20 cellular contexts compared by ENCODE assay signal in the genomic region with DNA sequence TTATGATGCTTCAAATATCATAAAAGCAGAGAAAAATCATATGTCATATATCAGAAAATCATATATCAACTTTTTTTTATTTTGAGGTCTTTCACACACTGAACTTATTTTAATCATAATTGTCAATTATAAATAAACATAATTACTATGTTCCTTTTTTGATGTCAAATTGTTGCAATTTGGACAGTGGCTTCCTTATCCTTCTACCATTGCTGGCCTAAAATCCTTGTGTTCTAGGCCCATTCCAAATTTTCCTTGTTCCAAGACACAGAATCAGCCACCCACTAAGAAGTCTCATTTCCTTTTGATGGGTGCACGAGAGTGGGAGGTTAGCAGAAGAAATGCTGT. TPM values are rescaled to one million over a fixed set of nuclear protein-coding genes. Genes with fewer than 3 reads are reported as not detected.
DNase-seq lines count a peak whose midpoint lies in the region; ATAC-seq, FAIRE-seq and TF ChIP-seq lines count a peak whose summit lies in the region.
"Had no signal": no experiment of that assay in that cellular context is flagged by ENCODE, and none has a peak within 500 bp of the region (broad histone marks: within the 10 kb centered on the region; RNA-seq: fewer than 3 reads in every experiment).

No MANE protein-coding gene starts in this region.

- H3K9ac ChIP-seq in HepG2 (ENCODE audit: insufficient read depth, low read depth, low read length), result no peak overlapping the region

- no peak for DNase-seq in HepG2 (ENCODE audit: low spot score)
- DNase-seq in right lobe of liver, result no peak
- no peak for DNase-seq in activated T-helper 2 cell treated with anti-CD3 and anti-CD28 coated beads, Interferon-gamma antibody, Interleukin-2, Interleukin-4, amounts not matched to agents 10 μg/mL and 5 μg/mL and 100 μg/mL, durations not matched to agents 14 hours and 24 hours and 36 hours (ENCODE audit: low spot score)
- DNase-seq in lower lobe of right lung, result no peak
- no peak for DNase-seq in upper lobe of right lung
- DNase-seq in NCI-H345 (lab: John Stamatoyannopoulos, UW), result no peak
- DNase-seq in NK-92 treated with Interleukin-12 subunit alpha and Interleukin-12 subunit beta, amount 100 ng/mL, for 24 hours (lab: John Stamatoyannopoulos, UW), result no peak
- DNase-seq in stimulated activated naive CD4-positive, alpha-beta T cell treated with Interleukin-2 at 50 U/mL for 16 hours (lab: John Stamatoyannopoulos, UW), result no peak
- DNase-seq: activated T-cell treated with anti-CD3 and anti-CD28 coated beads, Interleukin-2, amount 50 U/mL, for 1 hour; cortex of kidney; left ventricle myocardium superior had no signal

- H3K27me3 ChIP-seq in HepG2 (ENCODE audit: control insufficient read depth in 1 of 2, insufficient read depth in 2 of 2, low read length in 2 of 2) (no peaks in the 10 kb centered on the region; a peak in 1 of 5 replicates), right lobe of liver (no peaks in the 10 kb centered on the region), lower lobe of right lung (ENCODE audit: low read depth) (no peaks in the 10 kb centered on the region), upper lobe of right lung (no peaks in the 10 kb centered on the region)
- H3K27me3 ChIP-seq: heart left ventricle, Peyer's patch, suprapubic skin had no signal

- H3K4me3 Mint-ChIP-seq in activated T-helper 2 cell treated with anti-CD3 and anti-CD28 coated beads, Interferon-gamma antibody, Interleukin-2, Interleukin-4, amounts not matched to agents 10 μg/mL and 5 μg/mL and 100 μg/mL, durations not matched to agents 14 hours and 24 hours and 36 hours (ENCODE audit: low read depth), result no peak overlapping the region
- H3K4me3 Mint-ChIP-seq: activated CD4-positive, alpha-beta memory T cell treated with anti-CD3 and anti-CD28 coated beads, Interleukin-2, amount 10 ng/mL, durations not matched to agents 7 days and 5 days; activated naive CD4-positive, alpha-beta T cell treated with anti-CD3 and anti-CD28 coated beads for 36 hours; CD4-positive, CD25-positive, alpha-beta regulatory T cell had no signal

- H2AFZ ChIP-seq in HepG2 (ENCODE audit: low read length), result no peak overlapping the region

- BruUV-seq in HepG2 (replicated peaks; lab: Mats Ljungman, UMichigan), result no TSS peak

- no peak for TF ChIP-seq POLR2A in HepG2 (IDR thresholded peaks at IDR 0.05; ENCODE audit: insufficient read depth in 1 of 2, low read depth in 2 of 2, low read length in 2 of 2)
- TF ChIP-seq POLR2A in right lobe of liver (IDR thresholded peaks at IDR 0.05), result no peak

- peaks cover 13% of the 10 kb centered on the region for H3K4me1 Mint-ChIP-seq in activated T-helper 2 cell treated with anti-CD3 and anti-CD28 coated beads, Interferon-gamma antibody, Interleukin-2, Interleukin-4, amounts not matched to agents 10 μg/mL and 5 μg/mL and 100 μg/mL, durations not matched to agents 14 hours and 24 hours and 36 hours (ENCODE audit: low read depth)

- TF ChIP-seq CTCF in HepG2 (CRISPR knock-in tag; IDR thresholded peaks at IDR 0.05) (no peak), right lobe of liver (IDR thresholded peaks at IDR 0.05) (no peak), lower lobe of right lung (IDR thresholded peaks at IDR 0.05) (no peak), upper lobe of right lung (IDR thresholded peaks at IDR 0.05) (no peak)

- in situ Hi-C loops in HepG2 (cut with HindIII; ENCODE audit: extremely low pct_ligation_motif_present, low pct_unique_long_range_greater_than_20kb), result loop anchor here (5.0 kb wide), 1 partner anchor 87 kb away; a partner anchor contains a TSS

- H3K4me3 ChIP-seq in HepG2 (replicated peaks in 1 of 3; ENCODE audit: insufficient read depth in 1 of 3, low read depth in 2 of 3, low read length in 3 of 3), result peak overlapping the region in 1 of 3 experiments; percentile 55; a peak in 1 of 6 replicates
- H3K4me3 ChIP-seq in right lobe of liver, result no peak overlapping the region
- no peak overlapping the region for H3K4me3 ChIP-seq in lower lobe of right lung
- H3K4me3 ChIP-seq in upper lobe of right lung, result no peak overlapping the region
- H3K4me3 ChIP-seq: Peyer's patch, suprapubic skin had no signal

- TF ChIP-seq EP300 in HepG2 (IDR thresholded peaks at IDR 0.05; ENCODE audit: low read depth in 2 of 2, low read length in 2 of 2), result no peak
- no peak for TF ChIP-seq EP300 in HepG2 (CRISPR knock-in tag; IDR thresholded peaks at IDR 0.05; ENCODE audit: borderline replicate concordance)

- no peak for TF ChIP-seq RAD21 in HepG2 (CRISPR knock-in tag; IDR thresholded peaks at IDR 0.05)

- WGBS in HepG2 (ENCODE audit: low lambda C conversion rate), result 89% methylated on average over 1 of the region's 1 CpG
- 100% methylated on average over 1 of the region's 1 CpG for WGBS in right lobe of liver (ENCODE audit: insufficient coverage, low coverage, low lambda C conversion rate, missing lambda C conversion rate)

- H3K4me1 ChIP-seq in HepG2 (ENCODE audit: insufficient read depth, low read length), result peaks cover 39% of the 10 kb centered on the region
- H3K4me1 ChIP-seq in right lobe of liver, result peaks cover 0 to 7% (median 3%) of the 10 kb centered on the region in 4 donors
- peaks cover 28% of the 10 kb centered on the region for H3K4me1 ChIP-seq in lower lobe of right lung
- peaks cover 14% of the 10 kb centered on the region for H3K4me1 ChIP-seq in upper lobe of right lung

- H4K20me1 ChIP-seq in HepG2 (ENCODE audit: insufficient read depth, low read length), result no peaks in the 10 kb centered on the region

- POLR2A ChIA-PET in HepG2 (lab: Yijun Ruan, JAX), result interaction anchor here (0.6 to 2.6 kb wide), 22 partner anchors 10 to 383 kb away, joined by 3 to 39 read pairs (median 6); a partner anchor contains a TSS

- CTCF ChIA-PET in HepG2 (lab: Yijun Ruan, JAX; ENCODE audit: low intra/inter-chr PET ratio, low total read pairs), result interaction anchor here (1.4 to 2.1 kb wide), 5 partner anchors 8 to 109 kb away, joined by 3 to 32 read pairs (median 6); a partner anchor contains a TSS

- H3K79me2 ChIP-seq in HepG2 (ENCODE audit: insufficient read depth, low read length), result no peaks in the 10 kb centered on the region

- FAIRE-seq in HepG2 (lab: Jason Lieb, UNC), result no peak

- no peaks in the 10 kb centered on the region for H3K27me3 Mint-ChIP-seq in activated T-helper 2 cell treated with anti-CD3 and anti-CD28 coated beads, Interferon-gamma antibody, Interleukin-2, Interleukin-4, amounts not matched to agents 10 μg/mL and 5 μg/mL and 100 μg/mL, durations not matched to agents 14 hours and 24 hours and 36 hours (ENCODE audit: low read depth)

- ATAC-seq in HepG2 (no peak), right lobe of liver (no peak), lower lobe of right lung (no peak), upper lobe of right lung (no peak)

- intact Hi-C loops in HepG2 (cut with micrococcal nuclease; ENCODE audit: unreplicated experiment) (loop anchor here (1.0 to 2.0 kb wide), 3 partner anchors 51 to 86 kb away; a partner anchor contains a TSS), right lobe of liver (cut with DNase I) (no loop called here), lower lobe of right lung (cut with DNase I) (no loop called here), upper lobe of right lung (cut with DNase I) (no loop called here)
- intact Hi-C loops in activated T-helper 2 cell treated with anti-CD3 and anti-CD28 coated beads, Interferon-gamma antibody, Interleukin-2, Interleukin-4, amounts not matched to agents 10 μg/mL and 5 μg/mL and 100 μg/mL, durations not matched to agents 14 hours and 24 hours and 36 hours (cut with micrococcal nuclease), result loop anchor here (1.0 to 2.0 kb wide), 2 partner anchors 83 to 109 kb away; no protein-coding TSS in a partner anchor

- H3K9me3 ChIP-seq in HepG2 (ENCODE audit: low read length), result no peaks in the 10 kb centered on the region
- no peaks in the 10 kb centered on the region for H3K9me3 ChIP-seq in right lobe of liver
- H3K9me3 ChIP-seq in lower lobe of right lung, result no peaks in the 10 kb centered on the region
- H3K9me3 ChIP-seq in upper lobe of right lung, result no peaks in the 10 kb centered on the region
- H3K9me3 ChIP-seq: heart left ventricle, Peyer's patch, suprapubic skin had no signal

- no peaks in the 10 kb centered on the region for H3K9me3 Mint-ChIP-seq in activated T-helper 2 cell treated with anti-CD3 and anti-CD28 coated beads, Interferon-gamma antibody, Interleukin-2, Interleukin-4, amounts not matched to agents 10 μg/mL and 5 μg/mL and 100 μg/mL, durations not matched to agents 14 hours and 24 hours and 36 hours
- H3K9me3 Mint-ChIP-seq: activated CD4-positive, alpha-beta memory T cell treated with anti-CD3 and anti-CD28 coated beads, Interleukin-2, amount 10 ng/mL, durations not matched to agents 7 days and 5 days; activated naive CD4-positive, alpha-beta T cell treated with anti-CD3 and anti-CD28 coated beads for 36 hours; CD4-positive, CD25-positive, alpha-beta regulatory T cell had no signal

- no peaks in the 10 kb centered on the region for H3K36me3 Mint-ChIP-seq in activated T-helper 2 cell treated with anti-CD3 and anti-CD28 coated beads, Interferon-gamma antibody, Interleukin-2, Interleukin-4, amounts not matched to agents 10 μg/mL and 5 μg/mL and 100 μg/mL, durations not matched to agents 14 hours and 24 hours and 36 hours (ENCODE audit: low read depth)
- H3K36me3 Mint-ChIP-seq: CD4-positive, CD25-positive, alpha-beta regulatory T cell had no signal

- peak overlapping the region; percentile 82 for H3K27ac Mint-ChIP-seq in activated T-helper 2 cell treated with anti-CD3 and anti-CD28 coated beads, Interferon-gamma antibody, Interleukin-2, Interleukin-4, amounts not matched to agents 10 μg/mL and 5 μg/mL and 100 μg/mL, durations not matched to agents 14 hours and 24 hours and 36 hours
- H3K27ac Mint-ChIP-seq: CD4-positive, CD25-positive, alpha-beta regulatory T cell had no signal

- H3K27ac ChIP-seq in HepG2 (ENCODE audit: extremely low read length, insufficient read depth, low read length) (peak overlapping the region; percentile 83), right lobe of liver (peak overlapping the region in 1 of 3 donors; percentile 56), lower lobe of right lung (peak overlapping the region; percentile 69), upper lobe of right lung (peak overlapping the region; percentile 81)

- H3K36me3 ChIP-seq in HepG2 (replicated peaks in 1 of 2; ENCODE audit: control insufficient read depth in 1 of 2, insufficient read depth in 2 of 2, low read length in 2 of 2) (no peaks in the 10 kb centered on the region), right lobe of liver (no peaks in the 10 kb centered on the region), lower lobe of right lung (no peaks in the 10 kb centered on the region), upper lobe of right lung (no peaks in the 10 kb centered on the region)
- H3K36me3 ChIP-seq: heart left ventricle, Peyer's patch, suprapubic skin had no signal

- no peak overlapping the region for H3K4me2 ChIP-seq in HepG2 (ENCODE audit: low read depth, low read length)

RNA-seq across cellular contexts. Expression of a gene that starts 28.9 kb away (rescaled TPM):
- total RNA-seq in HepG2 (2016; rRNA removed; fragmentation: Illumina TruSeq; extraction: Trizol) (0.56 and 1.7 TPM in 2 replicates), right lobe of liver (100 to 1,000 TPM in 5 of 6 experiments, 10 to 100 TPM in 1; 64.5 to 505 (median 185) TPM), lower lobe of right lung (not detected), upper lobe of right lung (not detected)
- total RNA-seq in HepG2 (2016; cell fraction: cytosol; rRNA removed; fragmentation: Illumina TruSeq; extraction: Trizol; ENCODE audit: low read depth), result 0.30 and 0.35 TPM in 2 replicates
- 0.91 and 1.3 TPM in 2 replicates for total RNA-seq in HepG2 (2016; cell fraction: insoluble cytoplasmic fraction; rRNA removed; fragmentation: Illumina TruSeq; extraction: Trizol)
- total RNA-seq in HepG2 (2016; cell fraction: membrane; rRNA removed; fragmentation: Illumina TruSeq; extraction: Trizol), result 0.71 and 1.1 TPM in 2 replicates
- total RNA-seq in HepG2 (2016; cell fraction: nucleus; rRNA removed; fragmentation: Illumina TruSeq; extraction: Trizol), result 2.2 and 2.5 TPM in 2 replicates
- polyA plus RNA-seq in HepG2 (2011; rRNA removed), result 37.9 and 127 TPM in 2 replicates
- polyA plus RNA-seq in HepG2 (2011; cell fraction: cytosol; rRNA removed), result 22.5 and 89.8 TPM in 2 replicates
- polyA plus RNA-seq in HepG2 (2011; cell fraction: nucleus; rRNA removed), result 18.2 and 57.3 TPM in 2 replicates
- 278 and 494 TPM in 2 replicates for polyA plus RNA-seq in HepG2 (2012)
- 0.17 and 0.19 TPM in 2 replicates for polyA plus RNA-seq in HepG2 (2016; cell fraction: cytosol; fragmentation: Illumina TruSeq; extraction: Trizol; ENCODE audit: low read depth)
- polyA plus RNA-seq in HepG2 (2016; cell fraction: insoluble cytoplasmic fraction; fragmentation: Illumina TruSeq; extraction: Trizol; ENCODE audit: low read depth), result 0.60 and 0.89 TPM in 2 replicates
- 0.27 and 0.36 TPM in 2 replicates for polyA plus RNA-seq in HepG2 (2016; cell fraction: membrane; fragmentation: Illumina TruSeq; extraction: Trizol; ENCODE audit: low read depth)
- polyA plus RNA-seq in HepG2 (2016; cell fraction: nucleus; fragmentation: Illumina TruSeq; extraction: Trizol; ENCODE audit: insufficient read depth, low read depth), result 1.3 and 1.4 TPM in 2 replicates
- 0.30 and 160 TPM in 2 replicates for polyA minus RNA-seq in HepG2 (2011; rRNA and poly(A)+ RNA removed; ENCODE audit: low replicate concordance)
- polyA minus RNA-seq in HepG2 (2011; cell fraction: cytosol; rRNA and poly(A)+ RNA removed), result 49.4 and 178 TPM in 2 replicates
- 35.3 and 157 TPM in 2 replicates for polyA minus RNA-seq in HepG2 (2011; cell fraction: nucleus; rRNA and poly(A)+ RNA removed)
- not detected in 2 replicates for total RNA-seq in activated T-helper 2 cell treated with anti-CD3 and anti-CD28 coated beads, Interferon-gamma antibody, Interleukin-2, Interleukin-4, amounts not matched to agents 10 μg/mL and 5 μg/mL and 100 μg/mL, durations not matched to agents 14 hours and 24 hours and 36 hours
- total RNA-seq: activated CD4-positive, alpha-beta memory T cell treated with anti-CD3 and anti-CD28 coated beads, Interleukin-2, amount 10 ng/mL, durations not matched to agents 7 days and 5 days; activated naive CD4-positive, alpha-beta T cell treated with anti-CD3 and anti-CD28 coated beads for 36 hours; CD4-positive, CD25-positive, alpha-beta regulatory T cell; heart left ventricle; IMR-90; left ventricle myocardium superior; renal cortical epithelial cell; SK-MEL-5; suprapubic skin had no signal
- polyA plus RNA-seq: CD4-positive, CD25-positive, alpha-beta regulatory T cell; heart left ventricle; IMR-90 had no signal

RNA-seq across cellular contexts. Expression of a gene that starts 34.8 kb away (rescaled TPM):
- total RNA-seq in HepG2 (2016; rRNA removed; fragmentation: Illumina TruSeq; extraction: Trizol) (24.7 and 29.8 TPM in 2 replicates), right lobe of liver (10 to 100 TPM; 12.3 to 22.1 (median 17.9) TPM), lower lobe of right lung (25.2 TPM), upper lobe of right lung (35.0 TPM)
- 9.4 and 10.6 TPM in 2 replicates for total RNA-seq in HepG2 (2016; cell fraction: cytosol; rRNA removed; fragmentation: Illumina TruSeq; extraction: Trizol; ENCODE audit: low read depth)
- 28.7 and 29.4 TPM in 2 replicates for total RNA-seq in HepG2 (2016; cell fraction: insoluble cytoplasmic fraction; rRNA removed; fragmentation: Illumina TruSeq; extraction: Trizol)
- 7.7 and 9.0 TPM in 2 replicates for total RNA-seq in HepG2 (2016; cell fraction: membrane; rRNA removed; fragmentation: Illumina TruSeq; extraction: Trizol)
- 21.2 and 23.9 TPM in 2 replicates for total RNA-seq in HepG2 (2016; cell fraction: nucleus; rRNA removed; fragmentation: Illumina TruSeq; extraction: Trizol)
- polyA plus RNA-seq in HepG2 (2011; rRNA removed), result 25.6 and 29.3 TPM in 2 replicates
- 19.5 and 22.2 TPM in 2 replicates for polyA plus RNA-seq in HepG2 (2011; cell fraction: cytosol; rRNA removed)
- 47.0 and 47.5 TPM in 2 replicates for polyA plus RNA-seq in HepG2 (2011; cell fraction: nucleus; rRNA removed)
- 15.6 and 19.8 TPM in 2 replicates for polyA plus RNA-seq in HepG2 (2012)
- polyA plus RNA-seq in HepG2 (2016; cell fraction: cytosol; fragmentation: Illumina TruSeq; extraction: Trizol; ENCODE audit: low read depth), result 5.1 and 7.5 TPM in 2 replicates
- polyA plus RNA-seq in HepG2 (2016; cell fraction: insoluble cytoplasmic fraction; fragmentation: Illumina TruSeq; extraction: Trizol; ENCODE audit: low read depth), result 27.4 and 31.1 TPM in 2 replicates
- 6.9 and 8.4 TPM in 2 replicates for polyA plus RNA-seq in HepG2 (2016; cell fraction: membrane; fragmentation: Illumina TruSeq; extraction: Trizol; ENCODE audit: low read depth)
- polyA plus RNA-seq in HepG2 (2016; cell fraction: nucleus; fragmentation: Illumina TruSeq; extraction: Trizol; ENCODE audit: insufficient read depth, low read depth), result 69.0 and 74.3 TPM in 2 replicates
- 10.1 and 60.9 TPM in 2 replicates for polyA minus RNA-seq in HepG2 (2011; rRNA and poly(A)+ RNA removed; ENCODE audit: low replicate concordance)
- polyA minus RNA-seq in HepG2 (2011; cell fraction: cytosol; rRNA and poly(A)+ RNA removed), result 3.8 and 6.1 TPM in 2 replicates
- 25.8 and 45.0 TPM in 2 replicates for polyA minus RNA-seq in HepG2 (2011; cell fraction: nucleus; rRNA and poly(A)+ RNA removed)
- 62.3 and 75.3 TPM in 2 replicates for total RNA-seq in activated T-helper 2 cell treated with anti-CD3 and anti-CD28 coated beads, Interferon-gamma antibody, Interleukin-2, Interleukin-4, amounts not matched to agents 10 μg/mL and 5 μg/mL and 100 μg/mL, durations not matched to agents 14 hours and 24 hours and 36 hours

RNA-seq across cellular contexts. Expression of a gene that starts 50.4 kb away (rescaled TPM):
- total RNA-seq in HepG2 (2016; rRNA removed; fragmentation: Illumina TruSeq; extraction: Trizol) (1.2 and 1.9 TPM in 2 replicates), right lobe of liver (not detected), lower lobe of right lung (0.27 TPM), upper lobe of right lung (0.38 TPM)
- total RNA-seq in HepG2 (2016; cell fraction: cytosol; rRNA removed; fragmentation: Illumina TruSeq; extraction: Trizol; ENCODE audit: low read depth), result 0.62 and 1.0 TPM in 2 replicates
- total RNA-seq in HepG2 (2016; cell fraction: insoluble cytoplasmic fraction; rRNA removed; fragmentation: Illumina TruSeq; extraction: Trizol), result 1.6 and 2.6 TPM in 2 replicates
- 1.2 and 1.9 TPM in 2 replicates for total RNA-seq in HepG2 (2016; cell fraction: membrane; rRNA removed; fragmentation: Illumina TruSeq; extraction: Trizol)
- total RNA-seq in HepG2 (2016; cell fraction: nucleus; rRNA removed; fragmentation: Illumina TruSeq; extraction: Trizol), result 1.1 and 2.0 TPM in 2 replicates
- 1.9 and 2.9 TPM in 2 replicates for polyA plus RNA-seq in HepG2 (2011; rRNA removed)
- 1.4 and 1.6 TPM in 2 replicates for polyA plus RNA-seq in HepG2 (2011; cell fraction: cytosol; rRNA removed)
- polyA plus RNA-seq in HepG2 (2011; cell fraction: nucleus; rRNA removed), result 5.0 and 6.2 TPM in 2 replicates
- 0.51 and 0.63 TPM in 2 replicates for polyA plus RNA-seq in HepG2 (2012)
- 0.75 and 0.95 TPM in 2 replicates for polyA plus RNA-seq in HepG2 (2016; cell fraction: cytosol; fragmentation: Illumina TruSeq; extraction: Trizol; ENCODE audit: low read depth)
- 3.0 and 3.4 TPM in 2 replicates for polyA plus RNA-seq in HepG2 (2016; cell fraction: insoluble cytoplasmic fraction; fragmentation: Illumina TruSeq; extraction: Trizol; ENCODE audit: low read depth)
- polyA plus RNA-seq in HepG2 (2016; cell fraction: membrane; fragmentation: Illumina TruSeq; extraction: Trizol; ENCODE audit: low read depth), result 1.5 TPM in 2 replicates
- 4.8 and 5.2 TPM in 2 replicates for polyA plus RNA-seq in HepG2 (2016; cell fraction: nucleus; fragmentation: Illumina TruSeq; extraction: Trizol; ENCODE audit: insufficient read depth, low read depth)
- 3.2 and 8.2 TPM in 2 replicates for polyA minus RNA-seq in HepG2 (2011; rRNA and poly(A)+ RNA removed; ENCODE audit: low replicate concordance)
- polyA minus RNA-seq in HepG2 (2011; cell fraction: cytosol; rRNA and poly(A)+ RNA removed), result 0.89 and 1.3 TPM in 2 replicates
- 8.2 and 11.1 TPM in 2 replicates for polyA minus RNA-seq in HepG2 (2011; cell fraction: nucleus; rRNA and poly(A)+ RNA removed)
- total RNA-seq in activated T-helper 2 cell treated with anti-CD3 and anti-CD28 coated beads, Interferon-gamma antibody, Interleukin-2, Interleukin-4, amounts not matched to agents 10 μg/mL and 5 μg/mL and 100 μg/mL, durations not matched to agents 14 hours and 24 hours and 36 hours, result 1.9 and 2.1 TPM in 2 replicates
- polyA plus RNA-seq: CD4-positive, CD25-positive, alpha-beta regulatory T cell had no signal

RNA-seq across cellular contexts. Expression of a gene that starts 50.9 kb away (rescaled TPM):
- total RNA-seq in HepG2 (2016; rRNA removed; fragmentation: Illumina TruSeq; extraction: Trizol), result 9.4 and 10.3 TPM in 2 replicates
- total RNA-seq in HepG2 (2016; cell fraction: cytosol; rRNA removed; fragmentation: Illumina TruSeq; extraction: Trizol; ENCODE audit: low read depth), result 0.91 and 1.2 TPM in 2 replicates
- total RNA-seq in HepG2 (2016; cell fraction: insoluble cytoplasmic fraction; rRNA removed; fragmentation: Illumina TruSeq; extraction: Trizol), result 8.5 and 10.4 TPM in 2 replicates
- total RNA-seq in HepG2 (2016; cell fraction: membrane; rRNA removed; fragmentation: Illumina TruSeq; extraction: Trizol), result 4.6 and 5.0 TPM in 2 replicates
- 8.3 and 10.3 TPM in 2 replicates for total RNA-seq in HepG2 (2016; cell fraction: nucleus; rRNA removed; fragmentation: Illumina TruSeq; extraction: Trizol)
- 11.4 and 14.0 TPM in 2 replicates for polyA plus RNA-seq in HepG2 (2011; rRNA removed)
- polyA plus RNA-seq in HepG2 (2011; cell fraction: cytosol; rRNA removed), result 5.1 and 5.2 TPM in 2 replicates
- polyA plus RNA-seq in HepG2 (2011; cell fraction: nucleus; rRNA removed), result 16.7 and 21.1 TPM in 2 replicates
- polyA plus RNA-seq in HepG2 (2012), result 6.6 and 10.4 TPM in 2 replicates
- 0.78 and 0.85 TPM in 2 replicates for polyA plus RNA-seq in HepG2 (2016; cell fraction: cytosol; fragmentation: Illumina TruSeq; extraction: Trizol; ENCODE audit: low read depth)
- 7.7 and 8.6 TPM in 2 replicates for polyA plus RNA-seq in HepG2 (2016; cell fraction: insoluble cytoplasmic fraction; fragmentation: Illumina TruSeq; extraction: Trizol; ENCODE audit: low read depth)
- polyA plus RNA-seq in HepG2 (2016; cell fraction: membrane; fragmentation: Illumina TruSeq; extraction: Trizol; ENCODE audit: low read depth), result 2.0 and 2.1 TPM in 2 replicates
- 11.4 and 11.5 TPM in 2 replicates for polyA plus RNA-seq in HepG2 (2016; cell fraction: nucleus; fragmentation: Illumina TruSeq; extraction: Trizol; ENCODE audit: insufficient read depth, low read depth)
- 23.4 and 27.0 TPM in 2 replicates for polyA minus RNA-seq in HepG2 (2011; rRNA and poly(A)+ RNA removed; ENCODE audit: low replicate concordance)
- 5.7 and 6.1 TPM in 2 replicates for polyA minus RNA-seq in HepG2 (2011; cell fraction: cytosol; rRNA and poly(A)+ RNA removed)
- 17.3 and 20.8 TPM in 2 replicates for polyA minus RNA-seq in HepG2 (2011; cell fraction: nucleus; rRNA and poly(A)+ RNA removed)
- 1 to 10 TPM; 3.6 to 5.1 (median 4.6) TPM for total RNA-seq in right lobe of liver
- total RNA-seq in activated T-helper 2 cell treated with anti-CD3 and anti-CD28 coated beads, Interferon-gamma antibody, Interleukin-2, Interleukin-4, amounts not matched to agents 10 μg/mL and 5 μg/mL and 100 μg/mL, durations not matched to agents 14 hours and 24 hours and 36 hours, result 18.7 and 19.9 TPM in 2 replicates
- total RNA-seq in lower lobe of right lung, result 17.1 TPM
- total RNA-seq in upper lobe of right lung, result 14.4 TPM

Comparison
In these comparisons a context has a peak if more than half of its experiments do, and no peak if none do; other contexts are left out.
1. RNA of a gene that starts 28.9 kb away (total RNA-seq): 64.5 to 505 TPM in right lobe of liver; 0.30 to 2.5 TPM in HepG2, not detected in upper lobe of right lung (single experiment), not detected in activated T-helper 2 cell treated with anti-CD3 and anti-CD28 coated beads, Interferon-gamma antibody, Interleukin-2, Interleukin-4, amounts not matched to agents 10 μg/mL and 5 μg/mL and 100 μg/mL, durations not matched to agents 14 hours and 24 hours and 36 hours and not detected in lower lobe of right lung (single experiment); every median in the first group is over 10 times any median in the second.
2. intact Hi-C loops: an anchor here in HepG2 (1.0 to 2.0 kb wide) and activated T-helper 2 cell treated with anti-CD3 and anti-CD28 coated beads, Interferon-gamma antibody, Interleukin-2, Interleukin-4, amounts not matched to agents 10 μg/mL and 5 μg/mL and 100 μg/mL, durations not matched to agents 14 hours and 24 hours and 36 hours (1.0 to 2.0 kb wide); none called in right lobe of liver, lower lobe of right lung and upper lobe of right lung.